ENCODE assay signal across 27 cellular contexts in the genomic region with DNA sequence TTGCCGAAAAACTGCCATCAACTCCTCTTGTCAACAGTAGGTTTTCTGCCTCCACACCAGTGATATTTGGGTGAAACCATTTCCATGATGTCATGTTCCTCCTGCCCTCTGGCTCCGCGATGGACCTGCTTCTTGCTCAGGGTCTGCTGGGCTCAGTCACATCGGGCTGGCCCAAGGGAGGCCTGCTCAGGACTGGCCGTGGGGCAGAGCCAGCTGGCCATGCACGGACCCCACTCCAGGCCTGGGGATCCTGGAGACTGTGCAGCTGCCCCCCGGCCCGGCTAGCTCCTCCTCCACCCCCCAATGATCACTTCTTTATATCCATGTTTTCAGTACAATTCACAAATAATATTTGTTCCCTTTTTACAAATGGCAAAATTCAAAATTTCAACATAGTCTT.
"Had no signal": no experiment of that assay in that cellular context is flagged by ENCODE, and none has a peak within 500 bp of the region (broad histone marks: within the 10 kb centered on the region; RNA-seq: fewer than 3 reads in every experiment).

No MANE protein-coding gene starts in this region.

- DNase-seq: hypothalamus; immature natural killer cell; kidney; left colon; lower lobe of right lung; mesendoderm; naive B cell; natural killer cell; nephron progenitor cell; occipital lobe; ovary; right lobe of liver; stimulated activated CD4-positive, alpha-beta T cell treated with anti-CD3 and anti-CD28 coated beads, Interleukin-1b, Interleukin-23, amount 100 ng/mL, for 48 hours; stimulated activated CD4-positive, alpha-beta T cell treated with anti-CD3 and anti-CD28 coated beads, Interleukin-2, amount 100 ng/mL, for 48 hours; stimulated activated CD4-positive, alpha-beta T cell treated with anti-CD3 and anti-CD28 coated beads, Interleukin-4, amount 100 ng/mL, for 4 hours; stimulated activated CD8-positive, alpha-beta memory T cell treated with anti-CD3 and anti-CD28 coated beads, Interleukin-4, amount 100 ng/mL, for 48 hours; stimulated activated naive CD4-positive, alpha-beta T cell treated with Interleukin-2 at 50 U/mL for 16 hours; stimulated activated naive CD8-positive, alpha-beta T cell treated with anti-CD3 and anti-CD28 coated beads, Interleukin-15, amount 100 ng/mL, for 72 hours; substantia nigra had no signal

- H3K4me1 ChIP-seq: left lung, lower lobe of right lung, neural progenitor cell, right atrium auricular region, right lobe of liver, tibial nerve, vagina had no signal

- H3K36me3 ChIP-seq: left lung, lower lobe of right lung, neural progenitor cell, neutrophil, ovary, right atrium auricular region, right lobe of liver, tibial nerve, vagina had no signal

- H2AFZ ChIP-seq: neural progenitor cell had no signal

- H3K9me3 ChIP-seq: lower lobe of right lung, neutrophil, ovary, right lobe of liver, vagina had no signal

- H3K27ac ChIP-seq: left lung, lower lobe of right lung, neural progenitor cell, neutrophil, ovary, right atrium auricular region, right lobe of liver, tibial nerve, vagina had no signal

- ATAC-seq: left colon; left lung; lower lobe of right lung; natural killer cell; right lobe of liver; stimulated activated memory B cell treated with anti-CD40 and anti-IgM and Interleukin-4, amounts not matched to agents 10 μg/mL and 1 μg/mL and 100 μg/mL, for 72 hours; stimulated activated naive CD8-positive, alpha-beta T cell treated with anti-CD3 and anti-CD28 coated beads, Interleukin-15, amount 100 ng/mL, for 72 hours had no signal

- H3K4me2 ChIP-seq: neural progenitor cell, smooth muscle cell had no signal

- H3K4me3 ChIP-seq: left lung, lower lobe of right lung, neural progenitor cell, ovary, right atrium auricular region, right lobe of liver, smooth muscle cell, tibial nerve, vagina had no signal

- H3K9ac ChIP-seq: neural progenitor cell had no signal

- H3K27me3 ChIP-seq: left lung, neural progenitor cell, neutrophil, ovary, right atrium auricular region, right lobe of liver, tibial nerve, vagina had no signal
